Comparison of ENCODE assay signal across 8 cellular contexts in genomic region chr5:97162045-97162444, GRCh38. TPM values are rescaled to one million over a fixed set of nuclear protein-coding genes. Genes with fewer than 3 reads are reported as not detected.
DNase-seq lines count a peak whose midpoint lies in the region; ATAC-seq and TF ChIP-seq lines count a peak whose summit lies in the region.

No MANE protein-coding gene starts in this region.

- H3K4me1 ChIP-seq in Karpas-422 (ENCODE audit: low read length): peaks cover 1% of the 10 kb centered on the region; the same call in 1 of the 2 replicates
- no peaks in the 10 kb centered on the region for H3K4me1 ChIP-seq in left ventricle myocardium inferior

- DNase-seq in A172 (ENCODE audit: low spot score) (peak; percentile 73), GM10248 (ENCODE audit: extremely low spot score) (peak; percentile 15), Karpas-422 (peak; percentile 76), OCI-M2 (lab: John Stamatoyannopoulos, UW; ENCODE audit: unreplicated experiment) (peak; percentile 24), amniotic epithelial cell (ENCODE audit: low read depth) (peak; percentile 75), left ventricle myocardium inferior (no peak), retina (peak; percentile 71)

- H4K20me1 ChIP-seq in Karpas-422 (ENCODE audit: insufficient read depth, low read depth, low read length): no peaks in the 10 kb centered on the region

- H3K9ac ChIP-seq in Karpas-422 (ENCODE audit: low read length): no peak overlapping the region

- POLR2A ChIA-PET in GM10248 (lab: Yijun Ruan, JAX): no interaction called here

- intact Hi-C loops in left ventricle myocardium inferior (cut with micrococcal nuclease): loop anchor here (5.0 to 10.0 kb wide), 2 partner anchors 295 to 407 kb away; no protein-coding TSS in a partner anchor

- H3K27ac ChIP-seq in Karpas-422 (ENCODE audit: low read length) (no peak overlapping the region), left ventricle myocardium inferior (replicated peaks) (no peak overlapping the region)

- no peak overlapping the region for H2AFZ ChIP-seq in Karpas-422 (ENCODE audit: low read length)

- ATAC-seq in GM19023 (IDR thresholded peaks at IDR 0.05; ENCODE audit: unreplicated experiment): no peak

- TF ChIP-seq CTCF in GM10248 (IDR thresholded peaks at IDR 0.05; ENCODE audit: control extremely low read depth, extremely low read depth, low read depth, missing control alignments) (peak; percentile 80), left ventricle myocardium inferior (IDR thresholded peaks at IDR 0.05; ENCODE audit: borderline replicate concordance) (peak; percentile 94)

- no peaks in the 10 kb centered on the region for H3K79me2 ChIP-seq in Karpas-422 (ENCODE audit: low read length)

- H3K9me3 ChIP-seq in Karpas-422 (ENCODE audit: low read length) (peaks cover 13% of the 10 kb centered on the region), left ventricle myocardium inferior (replicated peaks) (peaks cover 15% of the 10 kb centered on the region)

- H3K36me3 ChIP-seq in Karpas-422 (ENCODE audit: insufficient read depth, low read length) (peaks cover 53% of the 10 kb centered on the region), left ventricle myocardium inferior (peaks cover 62% of the 10 kb centered on the region)

- H3K4me3 ChIP-seq in Karpas-422 (ENCODE audit: low read length) (no peak overlapping the region), left ventricle myocardium inferior (no peak overlapping the region)

- CTCF ChIA-PET in GM10248 (lab: Yijun Ruan, JAX): interaction anchor here (0.6 to 10.9 kb wide), 58 partner anchors 8 to 1737 kb away, joined by 3 to 110 read pairs (median 4); partner anchors contain the start of genes ERAP1, ERAP2 and LIX1

- H3K4me2 ChIP-seq in Karpas-422 (ENCODE audit: low read depth, low read length, poor library complexity, severe bottlenecking): no peak overlapping the region

- no peaks in the 10 kb centered on the region for H3K9me2 ChIP-seq in Karpas-422 (replicated peaks; ENCODE audit: insufficient read depth, low read length)

- H3K27me3 ChIP-seq in Karpas-422 (ENCODE audit: low read length): no peaks in the 10 kb centered on the region
- H3K27me3 ChIP-seq in left ventricle myocardium inferior (ENCODE audit: low read depth): no peaks in the 10 kb centered on the region

RNA-seq across cellular contexts. Expression of gene LIX1, which starts 19.6 kb away (rescaled TPM):
- not detected in 2 replicates for total RNA-seq in A172 (2014; rRNA removed; shearing (Covaris generic))
- total RNA-seq in Karpas-422 (2014; rRNA removed; shearing (Covaris generic); ENCODE audit: low replicate concordance): not detected in 2 replicates
- not detected for total RNA-seq in left ventricle myocardium inferior

RNA-seq across cellular contexts. Expression of gene RIOK2, which starts 21.0 kb away (rescaled TPM):
- 24.8 and 27.2 TPM in 2 replicates for total RNA-seq in A172 (2014; rRNA removed; shearing (Covaris generic))
- 28.9 and 34.7 TPM in 2 replicates for total RNA-seq in Karpas-422 (2014; rRNA removed; shearing (Covaris generic); ENCODE audit: low replicate concordance)
- total RNA-seq in left ventricle myocardium inferior: 21.1 TPM
